13 cellular contexts compared by ENCODE assay signal in the genomic region with DNA sequence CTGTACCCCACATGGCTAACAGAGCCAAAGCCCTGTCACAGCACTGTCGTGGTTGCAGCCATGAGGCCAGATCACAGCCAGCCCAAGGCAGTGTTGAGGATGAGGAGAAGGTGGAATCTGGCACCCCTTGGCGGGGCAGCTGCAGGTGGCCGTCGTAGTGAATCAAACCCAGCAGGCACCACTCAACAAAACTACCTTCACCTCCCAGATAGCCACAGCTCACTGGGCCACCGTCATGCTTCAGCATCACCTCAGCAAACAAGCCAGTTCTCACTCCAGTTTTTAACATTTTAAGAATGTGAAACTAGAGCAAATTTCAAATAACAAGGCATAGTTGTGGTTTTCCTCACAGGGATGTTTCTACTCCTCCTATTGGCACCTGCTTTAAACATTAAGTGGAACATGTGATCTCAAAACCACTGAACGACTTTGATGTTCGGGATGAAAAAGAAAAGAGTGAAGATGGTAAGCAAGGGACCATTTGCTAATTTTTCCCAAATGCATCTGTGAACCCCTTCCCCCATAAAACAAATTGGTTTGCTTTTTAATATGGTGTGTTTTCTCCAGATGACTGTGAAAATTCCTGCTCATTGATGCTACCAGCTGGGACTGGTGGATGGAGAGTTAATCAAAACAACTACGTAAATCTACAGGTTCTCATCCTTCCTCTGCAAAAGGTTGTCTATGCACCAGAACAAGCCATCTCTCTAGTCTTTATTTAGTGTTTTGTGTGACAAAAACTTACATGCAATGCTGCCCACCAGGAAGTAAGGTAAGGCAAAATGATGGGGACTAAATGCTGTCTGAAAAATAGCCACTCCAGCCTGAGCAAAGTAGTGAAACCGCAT. TPM values are rescaled to one million over a fixed set of nuclear protein-coding genes. Genes with fewer than 3 reads are reported as not detected.
DNase-seq lines count a peak whose midpoint lies in the region; ATAC-seq and TF ChIP-seq lines count a peak whose summit lies in the region.
"Had no signal": no experiment of that assay in that cellular context is flagged by ENCODE, and none has a peak within 500 bp of the region (broad histone marks: within the 10 kb centered on the region; RNA-seq: fewer than 3 reads in every experiment).

No MANE protein-coding gene starts in this region.

- CTCF ChIA-PET in activated naive CD4-positive, alpha-beta T cell treated with anti-CD3 and anti-CD28 coated beads, Interleukin-2, amount 10 ng/mL, durations not matched to agents 7 days and 5 days (lab: Charles Lee) = interaction anchor here (3.1 to 3.3 kb wide), 2 partner anchors 18 to 22 kb away, joined by 13 to 23 read pairs; no protein-coding TSS in a partner anchor

- H3K4me3 ChIP-seq in CD4-positive, CD25-positive, alpha-beta regulatory T cell (ENCODE audit: low read depth, low read length) = peak overlapping the region; percentile 29
- no peak overlapping the region for H3K4me3 ChIP-seq in colonic mucosa
- H3K4me3 ChIP-seq: ovary had no signal

- H3K36me3 Mint-ChIP-seq in CD4-positive, CD25-positive, alpha-beta regulatory T cell = peaks cover 5% of the 10 kb centered on the region
- H3K36me3 Mint-ChIP-seq in activated naive CD4-positive, alpha-beta T cell treated with anti-CD3 and anti-CD28 coated beads, Interleukin-2, amount 10 ng/mL, durations not matched to agents 7 days and 5 days = no peaks in the 10 kb centered on the region

- TF ChIP-seq EP300 in Ishikawa (IDR thresholded peaks at IDR 0.05; ENCODE audit: borderline replicate concordance) = peak; percentile 37; the same call in 1 of the 2 replicates

- intact Hi-C loops in colonic mucosa (cut with DNase I) = no loop called here

- H3K9me3 ChIP-seq in CD4-positive, CD25-positive, alpha-beta regulatory T cell (ENCODE audit: control insufficient read depth in 2 of 2, low read length in 2 of 2) = no peaks in the 10 kb centered on the region
- H3K9me3 ChIP-seq in colonic mucosa = no peaks in the 10 kb centered on the region
- H3K9me3 ChIP-seq: ovary had no signal

- peak overlapping the region; percentile 60 to 90 (median 89) for H3K27ac Mint-ChIP-seq in CD4-positive, CD25-positive, alpha-beta regulatory T cell
- peak overlapping the region; percentile 93 for H3K27ac Mint-ChIP-seq in activated naive CD4-positive, alpha-beta T cell treated with anti-CD3 and anti-CD28 coated beads, Interleukin-2, amount 10 ng/mL, durations not matched to agents 7 days and 5 days
- H3K27ac Mint-ChIP-seq: dendritic cell treated with granulocyte-macrophage colony-stimulating factor and Interleukin-4, amounts not matched to agents 40 ng/mL and 50 ng/mL, for 4 days had no signal

- H3K36me3 ChIP-seq in CD4-positive, CD25-positive, alpha-beta regulatory T cell (ENCODE audit: control insufficient read depth, insufficient read depth, low read length) = no peaks in the 10 kb centered on the region
- H3K36me3 ChIP-seq in colonic mucosa = no peaks in the 10 kb centered on the region
- H3K36me3 ChIP-seq: ovary had no signal

- H3K27me3 Mint-ChIP-seq in CD4-positive, CD25-positive, alpha-beta regulatory T cell = peaks cover 4% of the 10 kb centered on the region
- H3K27me3 Mint-ChIP-seq in activated naive CD4-positive, alpha-beta T cell treated with anti-CD3 and anti-CD28 coated beads, Interleukin-2, amount 10 ng/mL, durations not matched to agents 7 days and 5 days = peaks cover 12% of the 10 kb centered on the region

- peak overlapping the region; percentile 3 to 69 (median 36) for H3K4me3 Mint-ChIP-seq in CD4-positive, CD25-positive, alpha-beta regulatory T cell
- peak overlapping the region; percentile 25 for H3K4me3 Mint-ChIP-seq in activated naive CD4-positive, alpha-beta T cell treated with anti-CD3 and anti-CD28 coated beads, Interleukin-2, amount 10 ng/mL, durations not matched to agents 7 days and 5 days
- H3K4me3 Mint-ChIP-seq: dendritic cell treated with granulocyte-macrophage colony-stimulating factor and Interleukin-4, amounts not matched to agents 40 ng/mL and 50 ng/mL, for 4 days had no signal

- TF ChIP-seq RAD21 in Ishikawa (IDR thresholded peaks at IDR 0.05; ENCODE audit: low read depth) = no peak

- DNase-seq in CD4-positive, CD25-positive, alpha-beta regulatory T cell = peak in 2 of 3 donors; percentile 42 to 58
- DNase-seq in activated naive CD4-positive, alpha-beta T cell treated with anti-CD3 and anti-CD28 coated beads, Interleukin-2, amount 10 ng/mL, durations not matched to agents 7 days and 5 days = peak; percentile 55
- peak; percentile 67 for DNase-seq in kidney tubule cell (ENCODE audit: low spot score)
- DNase-seq in NCI-H1930 (lab: John Stamatoyannopoulos, UW) = no peak
- DNase-seq in NCI-H1048 (lab: John Stamatoyannopoulos, UW) = no peak
- DNase-seq in colonic mucosa = no peak
- DNase-seq in cerebellum (ENCODE audit: low spot score) = no peak
- DNase-seq: Calu3; NCI-H1417 treated with DMSO at 0.1 percent for 48 hours; ovary; stimulated activated CD4-positive, alpha-beta T cell treated with anti-CD3 and anti-CD28 coated beads, Interleukin-2, amount 100 ng/mL, for 48 hours had no signal

- H3K4me1 ChIP-seq in CD4-positive, CD25-positive, alpha-beta regulatory T cell (ENCODE audit: control insufficient read depth, insufficient read depth, low read length, poor library complexity, severe bottlenecking) = peaks cover 17% of the 10 kb centered on the region
- no peaks in the 10 kb centered on the region for H3K4me1 ChIP-seq in colonic mucosa

- H3K9me3 Mint-ChIP-seq in CD4-positive, CD25-positive, alpha-beta regulatory T cell = no peaks in the 10 kb centered on the region
- no peaks in the 10 kb centered on the region for H3K9me3 Mint-ChIP-seq in activated naive CD4-positive, alpha-beta T cell treated with anti-CD3 and anti-CD28 coated beads, Interleukin-2, amount 10 ng/mL, durations not matched to agents 7 days and 5 days
- H3K9me3 Mint-ChIP-seq: dendritic cell treated with granulocyte-macrophage colony-stimulating factor and Interleukin-4, amounts not matched to agents 40 ng/mL and 50 ng/mL, for 4 days had no signal

- peak; percentile 16 to 50 for ATAC-seq in CD4-positive, CD25-positive, alpha-beta regulatory T cell (ENCODE audit: low read depth in 2 of 2)

- TF ChIP-seq CTCF in colonic mucosa (IDR thresholded peaks at IDR 0.05) = no peak

- H3K9ac ChIP-seq in colonic mucosa (ENCODE audit: low read depth in 2 of 2, low read length in 2 of 2) = no peak overlapping the region

- H3K27me3 ChIP-seq in CD4-positive, CD25-positive, alpha-beta regulatory T cell (ENCODE audit: control insufficient read depth, insufficient read depth, low read length) = no peaks in the 10 kb centered on the region
- H3K27me3 ChIP-seq in colonic mucosa = no peaks in the 10 kb centered on the region
- H3K27me3 ChIP-seq: ovary had no signal

- peak overlapping the region; percentile 45 for H3K27ac ChIP-seq in CD4-positive, CD25-positive, alpha-beta regulatory T cell (ENCODE audit: insufficient read depth, low read length, poor library complexity, severe bottlenecking)
- H3K27ac ChIP-seq in colonic mucosa = no peak overlapping the region
- H3K27ac ChIP-seq: ovary had no signal

- H3K4me1 Mint-ChIP-seq in CD4-positive, CD25-positive, alpha-beta regulatory T cell = peaks cover 7 to 37% (median 25%) of the 10 kb centered on the region in 4 donors
- H3K4me1 Mint-ChIP-seq in activated naive CD4-positive, alpha-beta T cell treated with anti-CD3 and anti-CD28 coated beads, Interleukin-2, amount 10 ng/mL, durations not matched to agents 7 days and 5 days = peaks cover 33% of the 10 kb centered on the region

TF ChIP-seq in Ishikawa, 13 proteins besides CTCF, POLR2A, EP300 and RAD21 (continues in another document):
- no peak for TF ChIP-seq REST (IDR thresholded peaks at IDR 0.05; ENCODE audit: low read depth)
- peak; percentile 17; the same call in 1 of the 2 replicates for TF ChIP-seq USF1 (IDR thresholded peaks at IDR 0.05)
- no peak for TF ChIP-seq CREB1 (IDR thresholded peaks at IDR 0.05; ENCODE audit: low read depth)
- peak; percentile 67 for TF ChIP-seq TCF12 (IDR thresholded peaks at IDR 0.05; ENCODE audit: low read depth)
- no peak for TF ChIP-seq CEBPB (IDR thresholded peaks at IDR 0.05)
- TF ChIP-seq NFIC (IDR thresholded peaks at IDR 0.05) = peak; percentile 71
- peak; percentile 80 for TF ChIP-seq TEAD4 (IDR thresholded peaks at IDR 0.05)

RNA-seq across cellular contexts. Expression of gene TOR1AIP2, which starts 45.5 kb away (rescaled TPM):
- total RNA-seq in CD4-positive, CD25-positive, alpha-beta regulatory T cell = 81.0 TPM
- polyA plus RNA-seq in CD4-positive, CD25-positive, alpha-beta regulatory T cell = 10 to 100 TPM in 3 of 4 donors, 1 to 10 TPM in 1; 8.1 to 16.5 (median 12.2) TPM
- total RNA-seq in colonic mucosa (10 to 100 TPM; 66.8 to 76.9 TPM), cerebellum (58.3 TPM)

RNA-seq across cellular contexts. Expression of gene TOR1AIP1, which starts 50.0 kb away (rescaled TPM):
- 90.6 TPM for total RNA-seq in CD4-positive, CD25-positive, alpha-beta regulatory T cell
- polyA plus RNA-seq in CD4-positive, CD25-positive, alpha-beta regulatory T cell = 10 to 100 TPM; 70.3 to 94.6 (median 86.0) TPM
- total RNA-seq in colonic mucosa (10 to 100 TPM; 19.3 to 29.7 TPM), cerebellum (19.1 TPM)

Comparison
In these comparisons a context has a peak if more than half of its experiments do, and no peak if none do; other contexts are left out.
1. DNase-seq: peak in CD4-positive, CD25-positive, alpha-beta regulatory T cell (2 of 3), activated naive CD4-positive, alpha-beta T cell treated with anti-CD3 and anti-CD28 coated beads, Interleukin-2, amount 10 ng/mL, durations not matched to agents 7 days and 5 days (single experiment) and kidney tubule cell (single experiment); none in NCI-H1930 (0 of 2), NCI-H1048 (single experiment), colonic mucosa (single experiment) and cerebellum (single experiment).